In the genomic region with DNA sequence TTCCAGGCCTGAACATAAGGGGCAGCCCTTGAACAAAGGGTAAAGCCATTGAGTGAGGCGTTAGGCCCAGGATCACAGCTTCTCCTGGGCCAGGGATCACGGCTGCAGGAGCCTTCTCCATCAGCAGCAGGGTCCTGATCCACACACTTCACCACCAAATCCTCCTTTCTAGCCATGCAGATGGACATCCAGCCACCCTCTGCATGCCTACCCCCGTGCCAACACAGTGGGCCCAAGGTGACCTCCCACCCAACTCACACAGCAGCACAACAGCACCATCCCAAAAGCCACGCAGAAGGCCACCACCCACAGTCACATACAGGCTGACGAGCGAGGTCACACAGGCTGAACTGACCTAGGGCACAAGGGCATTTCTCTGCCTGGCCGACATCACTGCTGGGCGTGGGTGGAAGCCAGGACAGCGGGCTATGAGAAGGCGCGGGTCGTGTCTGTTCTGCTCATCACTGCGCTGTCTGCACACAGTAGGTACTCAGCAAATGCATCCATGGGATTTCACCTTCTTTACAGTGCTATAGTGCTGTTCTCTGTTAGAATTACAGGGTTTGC, we compare ENCODE assay signal across 20 cellular contexts. TPM values are rescaled to one million over a fixed set of nuclear protein-coding genes. Genes with fewer than 3 reads are reported as not detected.
DNase-seq lines count a peak whose midpoint lies in the region; ATAC-seq, FAIRE-seq and TF ChIP-seq lines count a peak whose summit lies in the region.
"Had no signal": no experiment of that assay in that cellular context is flagged by ENCODE, and none has a peak within 500 bp of the region (broad histone marks: within the 10 kb centered on the region; RNA-seq: fewer than 3 reads in every experiment).

No MANE protein-coding gene starts in this region.

- peak overlapping the region; percentile 62; the same call in 1 of the 2 replicates for H2AFZ ChIP-seq in K562 (ENCODE audit: low read depth, low read length)
- H2AFZ ChIP-seq: GM23338 had no signal

- no peak for FAIRE-seq in K562 (lab: Jason Lieb, UNC)
- FAIRE-seq: GM12891 had no signal

- DNase-seq in Calu3: no peak
- no peak for DNase-seq in K562 (ENCODE audit: extremely low read depth in 1 of 4, low spot score in 3 of 4)
- DNase-seq in mesenteric fat pad (ENCODE audit: low spot score): peak; percentile 72
- DNase-seq in spleen: peak; percentile 55
- DNase-seq in activated naive CD4-positive, alpha-beta T cell treated with Interleukin-2 at 50 U/mL for 16 hours: no peak
- DNase-seq: CD4-positive, alpha-beta T cell; COR-L47; HCEC 1CT; MM.1S; NCI-H1048; NCI-H1417 treated with DMSO at 0.1 percent for 48 hours; NCI-H187; NCI-H748 treated with DMSO at 0.1 percent for 48 hours; SJCRH30 had no signal

- TF ChIP-seq CTCF in Calu3 (IDR thresholded peaks at IDR 0.05; ENCODE audit: unreplicated experiment) (no peak), K562 (IDR thresholded peaks at IDR 0.05 in 2 of 3, conservative IDR thresholded peaks at IDR 0.05 in 1 of 3; ENCODE audit: insufficient read depth in 2 of 3, low read depth in 1 of 3, low read length in 3 of 3) (no peak), spleen (IDR thresholded peaks at IDR 0.05 in 8 of 11, conservative IDR thresholded peaks at IDR 0.05 in 3 of 11) (no peak)

- H3K27ac Mint-ChIP-seq in Calu3 (ENCODE audit: unreplicated experiment): peak overlapping the region; percentile 95
- H3K27ac Mint-ChIP-seq: CD4-positive, alpha-beta T cell; GM23338 had no signal

- H3K4me2 ChIP-seq in K562 (ENCODE audit: insufficient read depth, low read length): no peak overlapping the region
- H3K4me2 ChIP-seq: BLaER1, GM23338 had no signal

- no peaks in the 10 kb centered on the region for H3K9me3 Mint-ChIP-seq in Calu3 (ENCODE audit: low read depth, unreplicated experiment)
- H3K9me3 Mint-ChIP-seq: CD4-positive, alpha-beta T cell; GM23338 had no signal

- H3K27ac ChIP-seq in K562 (ENCODE audit: extremely low read depth, low read depth, low read length) (no peak overlapping the region), spleen (no peak overlapping the region)
- H3K27ac ChIP-seq: BLaER1, SJCRH30 had no signal

- H3K9me3 ChIP-seq in K562 (replicated peaks; ENCODE audit: control insufficient read depth, insufficient read depth, low read depth, low read length) (no peaks in the 10 kb centered on the region), spleen (no peaks in the 10 kb centered on the region)
- H3K9me3 ChIP-seq: BLaER1, SJCRH30 had no signal

- H3K9ac ChIP-seq in K562 (ENCODE audit: insufficient read depth in 1 of 2, low read depth in 2 of 2, low read length in 2 of 2): no peak overlapping the region
- H3K9ac ChIP-seq: BLaER1 had no signal

- no peaks in the 10 kb centered on the region for H3K27me3 Mint-ChIP-seq in Calu3 (ENCODE audit: unreplicated experiment)

- H3K9me1 ChIP-seq in K562 (ENCODE audit: control insufficient read depth, insufficient read depth, low read length): no peaks in the 10 kb centered on the region

- in situ Hi-C loops in K562 (cut with MboI): no loop called here

- TF ChIP-seq POLR2A in K562 (conservative IDR thresholded peaks at IDR 0.05) (no peak), spleen (IDR thresholded peaks at IDR 0.05) (no peak), GM18505 (IDR thresholded peaks at IDR 0.05; ENCODE audit: borderline replicate concordance, extremely low read depth, insufficient read depth, insufficient read length) (no peak)

- H3K27me3 ChIP-seq in K562 (ENCODE audit: control insufficient read depth in 2 of 2, insufficient read depth in 2 of 2, low read length in 2 of 2) (peaks cover 16 to 31% of the 10 kb centered on the region in 2 experiments), spleen (replicated peaks in 1 of 7) (peaks cover 0 to 22% (median 0%) of the 10 kb centered on the region in 7 donors)
- H3K27me3 ChIP-seq: BLaER1, SJCRH30 had no signal

- H3K36me3 ChIP-seq in K562 (ENCODE audit: control insufficient read depth, insufficient read depth, low read length) (no peaks in the 10 kb centered on the region), spleen (no peaks in the 10 kb centered on the region)
- H3K36me3 ChIP-seq: BLaER1, SJCRH30 had no signal

- H3K36me3 Mint-ChIP-seq in Calu3 (ENCODE audit: insufficient read depth, unreplicated experiment): peaks cover 30% of the 10 kb centered on the region

- H3K4me3 ChIP-seq in K562 (no peak overlapping the region), spleen (no peak overlapping the region)
- H3K4me3 ChIP-seq: BLaER1, GM23338, SJCRH30 had no signal

- intact Hi-C loops in Calu3 (cut with micrococcal nuclease; ENCODE audit: unreplicated experiment): no loop called here
- intact Hi-C loops in K562 (cut with micrococcal nuclease): no loop called here
- intact Hi-C loops in spleen (cut with DNase I; ENCODE audit: low total_unique reads): no loop called here

- TF ChIP-seq RAD21 in K562 (CRISPR knock-in tag; conservative IDR thresholded peaks at IDR 0.05 in 1 of 2, IDR thresholded peaks at IDR 0.05 in 1 of 2): no peak

- WGBS in K562 (ENCODE audit: insufficient coverage, low coverage, missing lambda C conversion rate): 31% methylated on average over 13 of the region's 13 CpGs
- 89 to 95% (median 92%) methylated on average over 10 to 13 of the region's 13 CpGs for WGBS in spleen, 5 donors

- BruUV-seq in Calu3 (replicated peaks; lab: Mats Ljungman, UMichigan) (no TSS peak), K562 (replicated peaks; lab: Mats Ljungman, UMichigan) (no TSS peak)

- POLR2A ChIA-PET in K562 (lab: Yijun Ruan, JAX): interaction anchor here (0.6 kb wide), 1 partner anchor 93 kb away, joined by 3 read pairs; no protein-coding TSS in a partner anchor

- CTCF ChIA-PET in Calu3 (lab: Charles Lee): no interaction called here
- CTCF ChIA-PET in K562 (lab: Yijun Ruan, JAX; ENCODE audit: low intra/inter-chr PET ratio): no interaction called here

- no peaks in the 10 kb centered on the region for H4K20me1 ChIP-seq in K562 (replicated peaks; ENCODE audit: control insufficient read depth, insufficient read depth, low read length)
- H4K20me1 ChIP-seq: BLaER1 had no signal

- TF ChIP-seq EP300 in K562 (IDR thresholded peaks at IDR 0.05; ENCODE audit: low read length): no peak

- H3K4me1 ChIP-seq in K562 (replicated peaks in 1 of 2; ENCODE audit: control insufficient read depth in 2 of 2, insufficient read depth in 2 of 2, low read length in 2 of 2) (peaks cover 0 to 8% of the 10 kb centered on the region in 2 experiments; a peak in 3 of 5 replicates), spleen (peaks cover 0 to 7% (median 0%) of the 10 kb centered on the region in 6 donors)

- H3K4me3 Mint-ChIP-seq in Calu3 (ENCODE audit: low read depth, unreplicated experiment): peak overlapping the region; percentile 10
- H3K4me3 Mint-ChIP-seq: CD4-positive, alpha-beta T cell; GM23338 had no signal

- peak; percentile 34 for ATAC-seq in K562
- no peak for ATAC-seq in GM18505 (IDR thresholded peaks at IDR 0.05; ENCODE audit: unreplicated experiment)
- ATAC-seq in GM19328 (IDR thresholded peaks at IDR 0.05; ENCODE audit: unreplicated experiment): no peak
- ATAC-seq: GM23338, Panc1 had no signal

- peaks cover 44% of the 10 kb centered on the region for H3K4me1 Mint-ChIP-seq in Calu3 (ENCODE audit: low read depth, unreplicated experiment)

- no peaks in the 10 kb centered on the region for H3K79me2 ChIP-seq in K562 (ENCODE audit: control insufficient read depth, insufficient read depth, low read length)

TF ChIP-seq in K562, 482 proteins besides CTCF, POLR2A, EP300 and RAD21 (continues in another document):
- TF ChIP-seq ZKSCAN3 (CRISPR knock-in tag; IDR thresholded peaks at IDR 0.05) (no peak), ZKSCAN1 (IDR thresholded peaks at IDR 0.05; ENCODE audit: low read depth, low read length) (0 out of 2 replicates have a peak, but pooled peaks have one; percentile 30), HMGN3 (IDR thresholded peaks at IDR 0.05; ENCODE audit: borderline replicate concordance, extremely low read depth, insufficient read length, low read depth, low read length) (no peak)

RNA-seq across cellular contexts. Expression of a gene that starts 31.2 kb away (rescaled TPM):
- total RNA-seq in Calu3 (2022) (21.1 and 29.8 TPM in 2 replicates), K562 (2014; rRNA removed) (0.45 and 0.49 TPM in 2 replicates), K562 (2014; rRNA removed; fragmentation: Illumina TruSeq; extraction: Trizol) (0.44 and 0.45 TPM in 2 replicates), K562 (2015; rRNA removed; fragmentation: Illumina TruSeq; extraction: Trizol) (0.34 and 0.36 TPM in 2 replicates), K562 (2021) (1.00 and 1.1 TPM in 2 replicates), mesenteric fat pad (3.1 TPM), spleen (1 to 10 TPM; 2.4 to 8.9 (median 5.2) TPM)
- 0.83 and 0.92 TPM in 2 replicates for total RNA-seq in K562 (2011; cell fraction: chromatin; rRNA removed; ENCODE audit: low replicate concordance)
- 0.33 and 0.53 TPM in 2 replicates for total RNA-seq in K562 (2011; cell fraction: nucleolus; rRNA removed)
- 0.73 and 1.1 TPM in 2 replicates for total RNA-seq in K562 (2011; cell fraction: nucleoplasm; rRNA removed)
- polyA plus RNA-seq in K562 (2011; rRNA removed) (0.26 and 0.54 TPM in 2 replicates), K562 (2014; fragmentation: Illumina TruSeq; extraction: Trizol) (0.51 and 0.58 TPM in 2 replicates), K562 (2014; fragmentation: Nextera tagmentation; extraction: Ambion mirVana) (under 1 TPM; 0.08 to 0.15 TPM), K562 (2014; rRNA removed) (0.42 and 0.74 TPM in 2 replicates), spleen (1 to 10 TPM in 1 of 3 donors, under 1 TPM in 2; 0.15 to 1.8 (median 0.39) TPM)
- polyA plus RNA-seq in K562 (2011; cell fraction: cytosol; rRNA removed): 0.56 and 1.3 TPM in 2 replicates
- 0.87 and 1.6 TPM in 2 replicates for polyA plus RNA-seq in K562 (2011; cell fraction: nucleus; rRNA removed)
- 0.27 and 1.2 TPM in 2 replicates for polyA plus RNA-seq in K562 (2012)
- 0.51 and 0.74 TPM in 2 replicates for polyA minus RNA-seq in K562 (2011; rRNA and poly(A)+ RNA removed)
- 0.48 and 0.73 TPM in 2 replicates for polyA minus RNA-seq in K562 (2011; cell fraction: cytosol; rRNA and poly(A)+ RNA removed)
- 0.22 and 0.27 TPM in 2 replicates for polyA minus RNA-seq in K562 (2011; cell fraction: nucleus; rRNA and poly(A)+ RNA removed)

Comparison
In these comparisons a context has a peak if more than half of its experiments do, and no peak if none do; other contexts are left out.
1. DNase-seq: peak in mesenteric fat pad (single experiment) and spleen (single experiment); none in Calu3 (single experiment), K562 (0 of 4) and activated naive CD4-positive, alpha-beta T cell treated with Interleukin-2 at 50 U/mL for 16 hours (single experiment).